In the genomic region with DNA sequence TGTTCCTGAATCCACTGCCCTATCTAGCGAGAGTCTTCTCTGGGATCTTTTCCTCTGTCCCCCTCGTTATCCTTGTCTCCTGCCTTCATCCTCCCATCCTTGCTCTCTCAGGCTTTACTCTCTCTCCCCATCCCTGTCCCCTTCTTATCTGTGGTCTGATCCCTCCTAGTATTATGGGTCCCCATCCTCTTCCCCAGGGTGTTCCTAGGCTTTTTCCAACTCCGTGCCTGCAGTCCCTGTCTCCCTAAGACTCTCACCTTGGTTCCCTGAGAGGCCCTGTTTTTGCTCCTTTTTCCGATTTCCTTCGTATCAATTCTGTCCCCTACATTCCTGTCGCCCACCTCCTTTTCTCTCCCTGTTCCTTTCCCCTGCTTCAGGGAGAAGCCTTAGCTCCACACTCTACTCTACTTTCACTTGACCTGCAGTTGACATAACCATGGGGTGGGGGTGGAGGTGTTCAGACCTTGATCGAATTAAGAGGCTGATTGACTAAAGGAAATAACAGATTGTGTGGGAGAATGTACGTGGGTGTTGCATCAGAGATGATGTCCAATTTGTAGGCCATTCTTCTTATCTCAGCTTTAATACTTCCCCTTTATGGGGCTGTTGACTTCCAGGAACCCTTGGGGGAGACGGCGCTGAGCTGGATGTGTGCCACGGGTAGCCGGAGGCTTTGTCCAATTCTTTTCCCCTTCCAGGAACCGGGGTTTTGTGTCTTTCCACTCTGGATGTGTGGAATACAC, we compare ENCODE assay signal across 1 cellular context.
TF ChIP-seq lines count a peak whose summit lies in the region.

No MANE protein-coding gene starts in this region.

TF ChIP-seq in IMR-90, 13 proteins besides CTCF, POLR2A, EP300 and RAD21:
- TF ChIP-seq SMC3 (IDR thresholded peaks at IDR 0.05; ENCODE audit: low read depth, low read length) (no peak), CEBPB (IDR thresholded peaks at IDR 0.05; ENCODE audit: low read depth, low read length) (peak; percentile 64; the same call in 1 of the 2 replicates), MAZ (IDR thresholded peaks at IDR 0.05; ENCODE audit: borderline replicate concordance, low read depth, low read length) (peak; percentile 43; the same call in 1 of the 2 replicates), NFE2L2 (IDR thresholded peaks at IDR 0.05; ENCODE audit: low read depth, low read length) (no peak)
- TF ChIP-seq, protein P1, sequence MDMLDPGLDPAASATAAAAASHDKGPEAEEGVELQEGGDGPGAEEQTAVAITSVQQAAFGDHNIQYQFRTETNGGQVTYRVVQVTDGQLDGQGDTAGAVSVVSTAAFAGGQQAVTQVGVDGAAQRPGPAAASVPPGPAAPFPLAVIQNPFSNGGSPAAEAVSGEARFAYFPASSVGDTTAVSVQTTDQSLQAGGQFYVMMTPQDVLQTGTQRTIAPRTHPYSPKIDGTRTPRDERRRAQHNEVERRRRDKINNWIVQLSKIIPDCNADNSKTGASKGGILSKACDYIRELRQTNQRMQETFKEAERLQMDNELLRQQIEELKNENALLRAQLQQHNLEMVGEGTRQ (IDR thresholded peaks at IDR 0.05; ENCODE audit: low read depth, low read length): no peak
